ENCODE assay signal across 9 cellular contexts in the genomic region with DNA sequence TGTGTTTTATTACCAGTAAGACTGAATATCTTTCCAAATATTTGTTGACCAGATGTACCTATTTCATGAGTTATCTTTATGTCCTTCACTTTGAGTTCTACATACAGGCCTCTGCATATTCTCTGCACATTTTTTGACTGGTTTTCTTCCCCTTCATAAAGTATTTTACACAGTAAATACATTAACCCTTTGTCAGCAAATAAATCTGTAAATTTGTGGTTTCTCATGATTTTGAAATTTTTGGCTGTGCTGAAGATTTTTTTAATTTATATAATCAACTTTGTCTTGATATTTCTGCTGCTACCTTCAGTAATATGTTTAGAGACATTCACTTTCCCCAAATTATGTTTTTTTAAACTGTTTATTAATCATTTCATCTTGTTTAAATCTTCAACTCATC. TPM values are rescaled to one million over a fixed set of nuclear protein-coding genes. Genes with fewer than 3 reads are reported as not detected.
"Had no signal": no experiment of that assay in that cellular context is flagged by ENCODE, and none has a peak within 500 bp of the region (broad histone marks: within the 10 kb centered on the region; RNA-seq: fewer than 3 reads in every experiment).

No MANE protein-coding gene starts in this region.

- H3K36me3 ChIP-seq: HAP-1 had no signal

- DNase-seq: GM23248, GOT3, H7, HFFc6, KBM-7 had no signal

- H3K9ac ChIP-seq: GM23248 had no signal

- H3K27ac ChIP-seq: GM23248, HL-60 had no signal

- H3K27me3 Mint-ChIP-seq: IgD-negative memory B cell had no signal

- H3K4me3 ChIP-seq: GM23248, HAP-1 had no signal

- H3K9me3 Mint-ChIP-seq: HFFc6 had no signal

- H2AFZ ChIP-seq: GM23248 had no signal

- H3K36me3 Mint-ChIP-seq: IgD-negative memory B cell had no signal

- H3K27ac Mint-ChIP-seq: HFFc6, IgD-negative memory B cell had no signal

- ATAC-seq: HCT116 had no signal

- H3K4me1 Mint-ChIP-seq: IgD-negative memory B cell had no signal

- H3K9me3 ChIP-seq: HAP-1 had no signal

- H3K4me3 Mint-ChIP-seq: HFFc6, IgD-negative memory B cell had no signal

- H3K4me1 ChIP-seq: HAP-1 had no signal

RNA-seq across cellular contexts. Expression of a gene that starts 50.5 kb away (rescaled TPM):
- polyA plus RNA-seq: IgD-negative memory B cell had no signal
